Comparison of ENCODE assay signal across 7 cellular contexts in the genomic region with DNA sequence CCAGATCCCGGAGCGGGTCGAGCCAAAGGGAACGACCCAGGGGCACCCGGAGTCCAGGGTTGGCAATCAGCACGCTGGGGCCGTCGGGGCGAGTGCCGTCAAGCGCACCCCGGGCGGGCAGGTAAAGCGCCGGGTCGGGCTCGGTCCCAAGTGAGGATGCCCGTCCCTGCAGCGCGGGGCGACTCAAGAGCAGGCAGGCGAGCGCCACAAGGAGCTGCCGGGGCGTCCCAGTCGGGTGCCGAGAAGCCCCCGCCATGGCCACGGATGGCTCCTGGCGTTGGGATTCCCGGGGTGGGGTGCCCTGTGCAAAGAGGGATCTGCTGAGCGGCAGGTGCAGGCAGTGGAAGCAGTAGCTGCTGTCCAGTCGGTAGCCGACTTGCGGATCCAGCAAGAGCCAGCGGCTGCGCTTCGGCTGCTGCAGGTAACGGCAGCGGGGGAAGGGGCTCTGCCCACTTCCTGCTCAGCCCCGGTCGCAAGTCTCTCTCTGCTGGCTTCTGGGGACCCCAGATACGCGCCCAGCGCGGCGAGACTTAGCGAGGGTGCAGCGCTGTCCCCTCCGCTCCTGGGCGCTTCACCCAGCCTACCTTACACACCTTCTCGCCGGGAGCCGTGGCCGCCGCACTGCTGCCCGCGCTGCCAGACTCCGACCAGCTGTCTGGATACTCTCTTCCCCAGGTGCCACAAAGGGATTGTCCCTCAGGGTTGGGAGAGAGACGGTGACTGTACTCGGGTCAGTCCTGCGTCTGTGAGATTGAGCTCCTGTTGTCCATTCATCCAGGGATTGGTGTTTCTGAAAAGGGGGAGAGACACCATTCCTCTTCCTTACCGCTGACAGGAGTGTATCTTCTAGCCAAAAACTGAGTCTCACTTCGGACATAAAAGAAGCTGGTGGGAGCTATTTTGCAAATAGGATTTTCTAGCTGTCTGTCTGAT. TPM values are rescaled to one million over a fixed set of nuclear protein-coding genes. Genes with fewer than 3 reads are reported as not detected.
DNase-seq lines count a peak whose midpoint lies in the region; ATAC-seq and TF ChIP-seq lines count a peak whose summit lies in the region.

TSS of gene FREM3 (minus strand) at position 256 of the 933 bp plus-strand sequence. CDS start at position 256, 0 bp downstream.

- peak within 1 kb of the TSS; percentile 8 for H3K27ac Mint-ChIP-seq in T-helper 17 cell

- TF ChIP-seq CTCF in left ventricle myocardium inferior (IDR thresholded peaks at IDR 0.05; ENCODE audit: borderline replicate concordance), result no peak

- peaks cover 30% of the 10 kb centered on the region for H3K27me3 Mint-ChIP-seq in T-helper 17 cell

- H3K27ac ChIP-seq in left ventricle myocardium inferior (replicated peaks), result no peak within 1 kb of the TSS

- ATAC-seq in T-helper 17 cell (peak; percentile 52), HG02970 (IDR thresholded peaks at IDR 0.05; ENCODE audit: low FRiP score, unreplicated experiment) (no peak)

- peaks cover 16% of the 10 kb centered on the region for H3K4me1 Mint-ChIP-seq in T-helper 17 cell

- H3K9me3 ChIP-seq in T-helper 17 cell (ENCODE audit: control insufficient read depth, low read length, poor library complexity, severe bottlenecking) (no peaks in the 10 kb centered on the region), left ventricle myocardium inferior (replicated peaks) (no peaks in the 10 kb centered on the region)

- peak within 1 kb of the TSS; percentile 85 for H3K4me3 Mint-ChIP-seq in T-helper 17 cell

- H3K36me3 ChIP-seq in H7 (replicated peaks; ENCODE audit: control insufficient read depth, insufficient read depth, low read length), result no peaks in the 10 kb centered on the region
- H3K36me3 ChIP-seq in left ventricle myocardium inferior, result no peaks in the 10 kb centered on the region

- intact Hi-C loops in left ventricle myocardium inferior (cut with micrococcal nuclease), result no loop called here

- H3K27me3 ChIP-seq in H7 (ENCODE audit: control insufficient read depth, insufficient read depth, low read length), result peaks cover 45% of the 10 kb centered on the region
- H3K27me3 ChIP-seq in left ventricle myocardium inferior (ENCODE audit: low read depth), result peaks cover 46% of the 10 kb centered on the region

- H3K4me3 ChIP-seq in H7 (ENCODE audit: insufficient read depth, low read depth, low read length) (peak within 1 kb of the TSS; percentile 49), left ventricle myocardium inferior (peak within 1 kb of the TSS; percentile 66), skeletal muscle cell (ENCODE audit: low read depth, low read length) (peak within 1 kb of the TSS; percentile 2)

- H3K36me3 Mint-ChIP-seq in T-helper 17 cell (ENCODE audit: low read depth), result no peaks in the 10 kb centered on the region

- DNase-seq in H7, result peak; percentile 68
- DNase-seq in T-helper 17 cell, result no peak
- no peak for DNase-seq in left ventricle myocardium inferior
- DNase-seq in skeletal muscle cell (ENCODE audit: low read depth), result no peak
- DNase-seq in NCI-H1092 (lab: John Stamatoyannopoulos, UW), result no peak
- no peak for DNase-seq in inferior parietal cortex (ENCODE audit: extremely low spot score)

- H3K4me1 ChIP-seq in left ventricle myocardium inferior, result peaks cover 21% of the 10 kb centered on the region

RNA-seq across cellular contexts. Expression of gene FREM3, which starts in this region (rescaled TPM):
- 0.04 TPM in 1 of 2 replicates, not detected in the other for total RNA-seq in H7 (2014; rRNA removed; shearing (Covaris generic))
- total RNA-seq in T-helper 17 cell (under 1 TPM; 0.34 to 0.35 TPM), left ventricle myocardium inferior (not detected)

Comparison
In these comparisons a context has a peak if more than half of its experiments do, and no peak if none do; other contexts are left out.
1. Peak in DNase-seq and H3K4me3 ChIP-seq in H7; RNA of the gene not detected or under 1 TPM.
2. Peak in ATAC-seq in T-helper 17 cell; RNA of the gene not detected or under 1 TPM.
3. H3K4me3 ChIP-seq: peak in every context shown above with its lines; median percentile 66 in left ventricle myocardium inferior; 49 in H7; 2 in skeletal muscle cell.